Comparison of ENCODE assay signal across 1 cellular context in the genomic region with DNA sequence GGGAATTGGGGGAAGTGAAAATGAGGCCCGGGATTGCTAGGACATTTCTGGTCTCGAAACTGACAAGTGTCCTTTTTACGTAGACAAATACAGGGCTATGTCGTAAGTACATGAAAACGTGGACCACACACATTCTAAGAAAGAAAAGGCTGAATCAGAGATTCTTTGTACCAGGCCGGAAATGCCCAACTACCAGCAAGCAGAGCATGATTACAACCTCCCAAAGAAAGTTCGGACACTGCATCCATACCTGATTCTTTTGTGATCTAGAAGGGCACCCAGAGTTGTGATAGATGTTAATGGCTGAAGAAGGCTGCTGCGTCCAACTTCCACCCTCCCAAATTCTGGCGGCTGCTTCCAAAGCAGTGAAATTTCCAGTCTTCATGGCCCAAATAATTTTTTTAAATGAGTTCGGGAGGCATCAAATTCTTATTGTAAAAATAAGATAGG.
TF ChIP-seq lines count a peak whose summit lies in the region.

No MANE protein-coding gene starts in this region.

TF ChIP-seq in HepG2, 621 proteins besides CTCF, POLR2A, EP300 and RAD21 (continued from another document):
- TF ChIP-seq, protein P1, sequence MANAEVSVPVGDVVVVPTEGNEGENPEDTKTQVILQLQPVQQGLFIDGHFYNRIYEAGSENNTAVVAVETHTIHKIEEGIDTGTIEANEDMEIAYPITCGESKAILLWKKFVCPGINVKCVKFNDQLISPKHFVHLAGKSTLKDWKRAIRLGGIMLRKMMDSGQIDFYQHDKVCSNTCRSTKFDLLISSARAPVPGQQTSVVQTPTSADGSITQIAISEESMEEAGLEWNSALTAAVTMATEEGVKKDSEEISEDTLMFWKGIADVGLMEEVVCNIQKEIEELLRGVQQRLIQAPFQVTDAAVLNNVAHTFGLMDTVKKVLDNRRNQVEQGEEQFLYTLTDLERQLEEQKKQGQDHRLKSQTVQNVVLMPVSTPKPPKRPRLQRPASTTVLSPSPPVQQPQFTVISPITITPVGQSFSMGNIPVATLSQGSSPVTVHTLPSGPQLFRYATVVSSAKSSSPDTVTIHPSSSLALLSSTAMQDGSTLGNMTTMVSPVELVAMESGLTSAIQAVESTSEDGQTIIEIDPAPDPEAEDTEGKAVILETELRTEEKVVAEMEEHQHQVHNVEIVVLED (CRISPR knock-in tag; IDR thresholded peaks at IDR 0.05; ENCODE audit: borderline replicate concordance) = no peak
- TF ChIP-seq ZNF598 (CRISPR knock-in tag; IDR thresholded peaks at IDR 0.05; ENCODE audit: borderline replicate concordance) = 0 out of 2 replicates have a peak, but pooled peaks have one; percentile 6
- no peak for TF ChIP-seq GABPB1 (CRISPR knock-in tag; IDR thresholded peaks at IDR 0.05)
- no peak for TF ChIP-seq ZSCAN20 (CRISPR knock-in tag; IDR thresholded peaks at IDR 0.05; ENCODE audit: borderline replicate concordance)
